1 cellular context compared by ENCODE assay signal in genomic region chrX:71301195-71301924, GRCh38.
A peak's percentile ranks its signal among the peaks of the same experiment; 100 is the strongest.
TF ChIP-seq lines count a peak whose summit lies in the region.

Gene ITGB1BP2, plus strand, starts transcription at chrX:71301750. Its CDS starts 57 bp downstream, at chrX:71301807.

TF ChIP-seq in HepG2, 621 proteins besides CTCF, POLR2A, EP300 and RAD21 (continued from another document):
- no peak for TF ChIP-seq ZNF382 (CRISPR knock-in tag; IDR thresholded peaks at IDR 0.05; ENCODE audit: borderline replicate concordance)
- TF ChIP-seq RBM22 (optimal IDR thresholded peaks at IDR 0.05; ENCODE audit: low read length) = peak; percentile 96
- TF ChIP-seq DMAP1 (CRISPR knock-in tag; IDR thresholded peaks at IDR 0.05) = no peak
- peak; percentile 44; the same call in 1 of the 2 replicates for TF ChIP-seq HNF4A (CRISPR knock-in tag; IDR thresholded peaks at IDR 0.05)
- TF ChIP-seq ZNF746 (CRISPR knock-in tag; IDR thresholded peaks at IDR 0.05) = no peak
- TF ChIP-seq ZC3H4 (CRISPR knock-in tag; IDR thresholded peaks at IDR 0.05; ENCODE audit: borderline replicate concordance) = no peak
- TF ChIP-seq NFYB (CRISPR knock-in tag; IDR thresholded peaks at IDR 0.05) = no peak
- no peak for TF ChIP-seq HIC2 (CRISPR knock-in tag; IDR thresholded peaks at IDR 0.05; ENCODE audit: low read depth)
- TF ChIP-seq POLR2G (IDR thresholded peaks at IDR 0.05; ENCODE audit: low read depth, low read length) = peak; percentile 61
- TF ChIP-seq ATF6 (CRISPR knock-in tag; conservative IDR thresholded peaks at IDR 0.05) = no peak
- TF ChIP-seq DR1 (CRISPR knock-in tag; IDR thresholded peaks at IDR 0.05) = no peak
- no peak for TF ChIP-seq CAMTA2 (CRISPR knock-in tag; IDR thresholded peaks at IDR 0.05; ENCODE audit: borderline replicate concordance)
- no peak for TF ChIP-seq ESRRA (CRISPR knock-in tag; IDR thresholded peaks at IDR 0.05; ENCODE audit: low read depth)
- TF ChIP-seq SRF (IDR thresholded peaks at IDR 0.05; ENCODE audit: low read depth, low read length) = peak; percentile 52; the same call in 1 of the 2 replicates
- TF ChIP-seq PITX1 (CRISPR knock-in tag; IDR thresholded peaks at IDR 0.05) = peak; percentile 44; the same call in 1 of the 2 replicates
- peak; percentile 14; the same call in 1 of the 2 replicates for TF ChIP-seq PATZ1 (CRISPR knock-in tag; IDR thresholded peaks at IDR 0.05)
- TF ChIP-seq MTERF4 (CRISPR knock-in tag; IDR thresholded peaks at IDR 0.05) = no peak
- TF ChIP-seq ZNF589 (CRISPR knock-in tag; conservative IDR thresholded peaks at IDR 0.05) = no peak
- peak; percentile 84 for TF ChIP-seq ONECUT2 (CRISPR knock-in tag; IDR thresholded peaks at IDR 0.05)
- 0 out of 2 replicates have a peak, but pooled peaks have one; percentile 16 for TF ChIP-seq ZBTB33 (CRISPR knock-in tag; IDR thresholded peaks at IDR 0.05)
- 0 out of 2 replicates have a peak, but pooled peaks have one; percentile 54 for TF ChIP-seq ZNF24 (IDR thresholded peaks at IDR 0.05)
- TF ChIP-seq HNF4G (IDR thresholded peaks at IDR 0.05; ENCODE audit: borderline replicate concordance, low read depth, low read length) = peak; percentile 61; the same call in 1 of the 2 replicates
- no peak for TF ChIP-seq HNF4G (CRISPR knock-in tag; IDR thresholded peaks at IDR 0.05; ENCODE audit: borderline replicate concordance, low read depth)
- TF ChIP-seq ZBTB25 (CRISPR knock-in tag; IDR thresholded peaks at IDR 0.05) = no peak
- TF ChIP-seq ATAD3A (CRISPR knock-in tag; IDR thresholded peaks at IDR 0.05) = no peak
- 0 out of 2 replicates have a peak, but pooled peaks have one; percentile 28 for TF ChIP-seq RBFOX2 (IDR thresholded peaks at IDR 0.05; ENCODE audit: low read depth, low read length)
- 0 out of 2 replicates have a peak, but pooled peaks have one; percentile 8 for TF ChIP-seq CEBPB (IDR thresholded peaks at IDR 0.05; ENCODE audit: borderline replicate concordance, low read depth, low read length)
- TF ChIP-seq PAF1 (CRISPR knock-in tag; IDR thresholded peaks at IDR 0.05) = 0 out of 2 replicates have a peak, but pooled peaks have one; percentile 31
- TF ChIP-seq MED1 (CRISPR knock-in tag; IDR thresholded peaks at IDR 0.05) = no peak
- TF ChIP-seq AKNA (CRISPR knock-in tag; IDR thresholded peaks at IDR 0.05; ENCODE audit: borderline replicate concordance) = no peak
TF ChIP-seq in HepG2: peak in this region for 14.
